In the genomic region with DNA sequence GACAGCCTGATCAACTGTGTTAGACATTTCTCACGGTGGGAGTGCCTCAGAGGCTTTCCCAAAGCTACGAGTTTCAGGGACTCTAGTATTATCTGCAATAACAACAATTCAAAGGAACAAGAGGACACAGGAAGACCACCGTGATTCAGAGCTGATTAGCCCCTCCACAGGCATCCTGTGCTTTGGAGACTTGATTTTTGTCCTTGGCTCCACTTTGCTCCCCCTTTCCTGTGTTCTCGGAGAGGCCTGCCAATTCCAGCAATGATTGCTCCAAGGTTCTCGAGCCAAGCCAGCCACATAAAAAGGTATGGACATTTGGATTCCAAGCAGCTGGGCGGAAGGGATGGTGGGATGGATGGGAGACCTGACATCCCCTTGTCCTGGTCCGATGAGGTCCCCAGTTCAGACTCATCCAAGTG, we compare ENCODE assay signal across 2 cellular contexts.
TF ChIP-seq lines count a peak whose summit lies in the region.

No MANE protein-coding gene starts in this region.

TF ChIP-seq in liver, 16 proteins besides CTCF, POLR2A, EP300 and RAD21:
- TF ChIP-seq NR2F2 (IDR thresholded peaks at IDR 0.05) (peak; percentile 43), HNF4A (conservative IDR thresholded peaks at IDR 0.05) (no peak)

TF ChIP-seq in HepG2, 621 proteins besides CTCF, POLR2A, EP300 and RAD21:
- TF ChIP-seq TOPORS (CRISPR knock-in tag; IDR thresholded peaks at IDR 0.05) (no peak), ZNF207 (IDR thresholded peaks at IDR 0.05; ENCODE audit: borderline replicate concordance) (no peak), KAT7 (CRISPR knock-in tag; IDR thresholded peaks at IDR 0.05; ENCODE audit: borderline replicate concordance) (no peak), ZNF674 (CRISPR knock-in tag; IDR thresholded peaks at IDR 0.05; ENCODE audit: low read depth) (no peak), RERE (CRISPR knock-in tag; IDR thresholded peaks at IDR 0.05; ENCODE audit: low read depth) (no peak), PHF8 (CRISPR knock-in tag; IDR thresholded peaks at IDR 0.05) (no peak), GATA4 (IDR thresholded peaks at IDR 0.05; ENCODE audit: borderline replicate concordance, low read depth) (no peak)
